In genomic region chr17:67221062-67221998, GRCh38 we compare ENCODE assay signal across 8 cellular contexts. TPM values are rescaled to one million over a fixed set of nuclear protein-coding genes. Genes with fewer than 3 reads are reported as not detected.
A peak's percentile ranks its signal among the peaks of the same experiment; 100 is the strongest.
DNase-seq lines count a peak whose midpoint lies in the region; ATAC-seq, FAIRE-seq and TF ChIP-seq lines count a peak whose summit lies in the region.

No MANE protein-coding gene starts in this region.

- peaks cover 93% of the 10 kb centered on the region for H3K79me2 ChIP-seq in mammary epithelial cell (ENCODE audit: insufficient read depth, low read length)

- H3K9me3 ChIP-seq in mammary epithelial cell (replicated peaks; ENCODE audit: insufficient read depth, low read length) (no peaks in the 10 kb centered on the region), right lobe of liver (no peaks in the 10 kb centered on the region)

- intact Hi-C loops in mammary epithelial cell (cut with micrococcal nuclease), result loop anchor here (2.0 to 5.0 kb wide), 2 partner anchors 116 to 145 kb away; partner anchors contain the start of gene PSMD12
- intact Hi-C loops in right lobe of liver (cut with DNase I), result no loop called here

- peaks cover 9% of the 10 kb centered on the region for H3K36me3 ChIP-seq in mammary epithelial cell (ENCODE audit: insufficient read depth, low read length)
- H3K36me3 ChIP-seq in right lobe of liver, result no peaks in the 10 kb centered on the region

- H4K20me1 ChIP-seq in mammary epithelial cell (ENCODE audit: insufficient read depth, low read length), result peaks cover 1% of the 10 kb centered on the region

- ATAC-seq in right lobe of liver, result peak; percentile 55 to 83 (median 68)

- in situ Hi-C loops in mammary epithelial cell (cut with MboI; ENCODE audit: low sequenced_read_pairs in 2 of 2), result no loop called here

- H3K27ac ChIP-seq in mammary epithelial cell (ENCODE audit: insufficient read depth, low read depth, low read length), result no peak overlapping the region
- H3K27ac ChIP-seq in right lobe of liver, result no peak overlapping the region

- H3K9ac ChIP-seq in mammary epithelial cell (ENCODE audit: insufficient read depth, low read length), result no peak overlapping the region

- DNase-seq in GM03348 (ENCODE audit: low spot score), result peak; percentile 51
- peak; percentile 68 for DNase-seq in NCI-H69 (lab: John Stamatoyannopoulos, UW)
- peak; percentile 44 for DNase-seq in mammary epithelial cell
- DNase-seq in right lobe of liver, result no peak
- DNase-seq in GM19240 (ENCODE audit: insufficient read length, low spot score), result no peak
- no peak for DNase-seq in stimulated activated CD4-positive, alpha-beta T cell treated with anti-CD3 and anti-CD28 coated beads, Interleukin-2, amount 100 ng/mL, for 24 hours
- DNase-seq in activated gamma-delta T cell treated with Interleukin-2 at 50 U/mL for 16 hours, result no peak

- TF ChIP-seq CTCF in mammary epithelial cell (conservative IDR thresholded peaks at IDR 0.05 in 1 of 2, IDR thresholded peaks at IDR 0.05 in 1 of 2; ENCODE audit: extremely low read depth in 1 of 2, insufficient read depth in 1 of 2, low read depth in 1 of 2, low read length in 2 of 2) (peak; percentile 27 to 50), right lobe of liver (IDR thresholded peaks at IDR 0.05) (peak; percentile 47 to 74 (median 63))

- peak; percentile 72 for FAIRE-seq in A204.1 (lab: Jason Lieb, UNC)

- BruUV-seq in mammary epithelial cell (replicated peaks; lab: Mats Ljungman, UMichigan), result no TSS peak

- dilution Hi-C loops in mammary epithelial cell (cut with HindIII; ENCODE audit: low sequenced_read_pairs), result no loop called here

- H2AFZ ChIP-seq in mammary epithelial cell (ENCODE audit: low read depth, low read length), result no peak overlapping the region

- WGBS in mammary epithelial cell (ENCODE audit: low coverage, missing lambda C conversion rate), result 81% methylated on average over 3 of the region's 5 CpGs
- WGBS in right lobe of liver (ENCODE audit: insufficient coverage, low coverage, low lambda C conversion rate, missing lambda C conversion rate), result 84% methylated on average over 5 of the region's 5 CpGs

- H3K4me2 ChIP-seq in mammary epithelial cell (ENCODE audit: insufficient read depth, low read depth, low read length), result no peak overlapping the region

- H3K4me3 ChIP-seq in mammary epithelial cell (replicated peaks in 1 of 3; ENCODE audit: insufficient read depth in 1 of 3, low read depth in 2 of 3, low read length in 3 of 3) (no peak overlapping the region), right lobe of liver (no peak overlapping the region)

- TF ChIP-seq POLR2A in right lobe of liver (IDR thresholded peaks at IDR 0.05), result no peak

- CTCF ChIA-PET in mammary epithelial cell (lab: Charles Lee; ENCODE audit: low non-redundant PET), result interaction anchor here (0.6 to 1.0 kb wide), 2 partner anchors 9 to 144 kb away, joined by 5 to 8 read pairs; no protein-coding TSS in a partner anchor

- H3K27me3 ChIP-seq in mammary epithelial cell (ENCODE audit: insufficient read depth, low read length) (no peaks in the 10 kb centered on the region), right lobe of liver (no peaks in the 10 kb centered on the region)

- H3K4me1 ChIP-seq in mammary epithelial cell (ENCODE audit: insufficient read depth, low read length), result peaks cover 4% of the 10 kb centered on the region
- H3K4me1 ChIP-seq in right lobe of liver, result peaks cover 0 to 33% (median 16%) of the 10 kb centered on the region in 4 donors

RNA-seq across cellular contexts. Expression of gene HELZ, which starts 23.7 kb away (rescaled TPM):
- total RNA-seq in mammary epithelial cell (10 to 100 TPM; 51.3 to 62.5 TPM), right lobe of liver (10 to 100 TPM; 24.2 to 33.6 (median 30.9) TPM)
- polyA plus RNA-seq in mammary epithelial cell, result 11.9 TPM
- 38.6 TPM for polyA minus RNA-seq in mammary epithelial cell

Comparison
In these comparisons a context has a peak if more than half of its experiments do, and no peak if none do; other contexts are left out.
1. DNase-seq: peak in GM03348 (single experiment), NCI-H69 (single experiment) and mammary epithelial cell (single experiment); none in right lobe of liver (0 of 3), GM19240 (single experiment), stimulated activated CD4-positive, alpha-beta T cell treated with anti-CD3 and anti-CD28 coated beads, Interleukin-2, amount 100 ng/mL, for 24 hours (0 of 2) and activated gamma-delta T cell treated with Interleukin-2 at 50 U/mL for 16 hours (single experiment).